Comparison of ENCODE assay signal across 13 cellular contexts in genomic region chr6:90351696-90352095, GRCh38. TPM values are rescaled to one million over a fixed set of nuclear protein-coding genes. Genes with fewer than 3 reads are reported as not detected.
A peak's percentile ranks its signal among the peaks of the same experiment; 100 is the strongest.
DNase-seq lines count a peak whose midpoint lies in the region; ATAC-seq and TF ChIP-seq lines count a peak whose summit lies in the region.
"Had no signal": no experiment of that assay in that cellular context is flagged by ENCODE, and none has a peak within 500 bp of the region (broad histone marks: within the 10 kb centered on the region; RNA-seq: fewer than 3 reads in every experiment).

No MANE protein-coding gene starts in this region.

- no peak overlapping the region for H2AFZ ChIP-seq in Karpas-422 (ENCODE audit: low read length)

- TF ChIP-seq CTCF in astrocyte of the spinal cord (IDR thresholded peaks at IDR 0.05; ENCODE audit: low read depth, low read length) (no peak), GM13977 (IDR thresholded peaks at IDR 0.05; ENCODE audit: extremely low read depth, insufficient read depth, missing control alignments) (no peak)

- no peak overlapping the region for H3K27ac ChIP-seq in Karpas-422 (ENCODE audit: low read length)
- H3K27ac ChIP-seq: transverse colon had no signal

- no peaks in the 10 kb centered on the region for H3K79me2 ChIP-seq in Karpas-422 (ENCODE audit: low read length)

- DNase-seq in activated CD4-positive, CD25-positive, alpha-beta regulatory T cell treated with anti-CD3 and anti-CD28 coated beads, Interleukin-2, amount 50 U/mL, for 72 hours = no peak
- DNase-seq in NOMO-1 treated with dmso at 0.1 percent for 144 hours (lab: John Stamatoyannopoulos, UW; ENCODE audit: unreplicated experiment) (peak; percentile 31), astrocyte of the spinal cord (ENCODE audit: low read depth, low spot score) (peak; percentile 52), skeletal muscle cell (ENCODE audit: low read depth) (peak; percentile 60), Karpas-422 (no peak), NCI-H128 (lab: John Stamatoyannopoulos, UW; ENCODE audit: unreplicated experiment) (no peak), GM13977 (ENCODE audit: low spot score) (no peak)
- DNase-seq: central memory CD4-positive, alpha-beta T cell; DMS 273 treated with DMSO at 0.1 percent for 48 hours; NCI-H187 treated with DMSO at 0.1 percent for 48 hours; transverse colon had no signal

- no peak overlapping the region for H3K9ac ChIP-seq in Karpas-422 (ENCODE audit: low read length)

- no peaks in the 10 kb centered on the region for H3K9me2 ChIP-seq in Karpas-422 (replicated peaks; ENCODE audit: insufficient read depth, low read length)

- in situ Hi-C loops in astrocyte of the spinal cord (cut with HindIII; ENCODE audit: low sequenced_read_pairs) (no loop called here), GM13977 (cut with MboI; ENCODE audit: low pct_unique_long_range_greater_than_20kb, low sequenced_read_pairs, unreplicated experiment) (no loop called here)

- no peaks in the 10 kb centered on the region for H3K27me3 ChIP-seq in Karpas-422 (ENCODE audit: low read length)
- H3K27me3 ChIP-seq: transverse colon had no signal

- H3K4me3 ChIP-seq in astrocyte of the spinal cord (ENCODE audit: low read depth, low read length) (no peak overlapping the region), skeletal muscle cell (ENCODE audit: low read depth, low read length) (no peak overlapping the region), Karpas-422 (ENCODE audit: low read length) (no peak overlapping the region)
- H3K4me3 ChIP-seq: GM23338, transverse colon had no signal

- H3K4me1 ChIP-seq in Karpas-422 (ENCODE audit: low read length) = peaks cover 9% of the 10 kb centered on the region
- H3K4me1 ChIP-seq: transverse colon had no signal

- H3K36me3 ChIP-seq in Karpas-422 (ENCODE audit: insufficient read depth, low read length) = no peaks in the 10 kb centered on the region
- H3K36me3 ChIP-seq: transverse colon had no signal

- no peak overlapping the region for H3K4me2 ChIP-seq in Karpas-422 (ENCODE audit: low read depth, low read length, poor library complexity, severe bottlenecking)
- H3K4me2 ChIP-seq: GM23338 had no signal

- H3K9me3 ChIP-seq in Karpas-422 (ENCODE audit: low read length) = no peaks in the 10 kb centered on the region
- H3K9me3 ChIP-seq: transverse colon had no signal

- peak; percentile 30 to 60 for ATAC-seq in activated CD4-positive, CD25-positive, alpha-beta regulatory T cell treated with anti-CD3 and anti-CD28 coated beads, Interleukin-2, amount 50 U/mL, for 24 hours
- ATAC-seq: GM23338 had no signal

- H4K20me1 ChIP-seq in Karpas-422 (ENCODE audit: insufficient read depth, low read depth, low read length) = no peaks in the 10 kb centered on the region

RNA-seq across cellular contexts. Expression of gene BACH2, which starts 55.1 kb away (rescaled TPM):
- total RNA-seq in Karpas-422 (2014; rRNA removed; shearing (Covaris generic); ENCODE audit: low replicate concordance) = 1.4 and 3.2 TPM in 2 replicates

Comparison
In these comparisons a context has a peak if more than half of its experiments do, and no peak if none do; other contexts are left out.
1. DNase-seq: peak in NOMO-1 treated with dmso at 0.1 percent for 144 hours (single experiment), astrocyte of the spinal cord (single experiment) and skeletal muscle cell (single experiment); none in activated CD4-positive, CD25-positive, alpha-beta regulatory T cell treated with anti-CD3 and anti-CD28 coated beads, Interleukin-2, amount 50 U/mL, for 72 hours (single experiment), Karpas-422 (single experiment), NCI-H128 (single experiment) and GM13977 (single experiment).